In the genomic region with DNA sequence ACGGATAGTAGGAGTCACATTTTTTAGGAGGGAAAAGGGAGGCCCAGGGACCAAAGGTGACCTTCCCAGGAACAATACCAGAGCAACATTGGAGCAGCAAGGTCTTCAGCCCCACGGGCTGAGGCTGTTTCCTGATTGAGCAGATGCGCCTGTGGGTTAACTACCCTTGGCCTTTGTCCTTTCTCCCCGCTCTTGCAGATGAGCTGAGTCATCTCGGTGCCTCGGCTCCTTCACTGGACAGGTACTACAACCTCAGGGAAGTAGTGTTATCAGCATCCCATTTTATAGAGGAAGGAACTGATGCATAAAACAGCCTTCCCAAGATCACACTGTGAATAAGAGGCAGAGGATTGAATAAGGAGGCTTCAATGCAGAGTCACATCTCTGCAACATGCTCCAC, we compare ENCODE assay signal across 1 cellular context.
TF ChIP-seq lines count a peak whose summit lies in the region.

No MANE protein-coding gene starts in this region.

TF ChIP-seq in GM23338, 12 proteins besides CTCF, POLR2A, EP300 and RAD21 (continued from another document):
- TF ChIP-seq JUNB (IDR thresholded peaks at IDR 0.05; ENCODE audit: unreplicated experiment) (no peak), EZH2 (IDR thresholded peaks at IDR 0.05; ENCODE audit: low read depth, unreplicated experiment) (no peak)
